In the genomic region with DNA sequence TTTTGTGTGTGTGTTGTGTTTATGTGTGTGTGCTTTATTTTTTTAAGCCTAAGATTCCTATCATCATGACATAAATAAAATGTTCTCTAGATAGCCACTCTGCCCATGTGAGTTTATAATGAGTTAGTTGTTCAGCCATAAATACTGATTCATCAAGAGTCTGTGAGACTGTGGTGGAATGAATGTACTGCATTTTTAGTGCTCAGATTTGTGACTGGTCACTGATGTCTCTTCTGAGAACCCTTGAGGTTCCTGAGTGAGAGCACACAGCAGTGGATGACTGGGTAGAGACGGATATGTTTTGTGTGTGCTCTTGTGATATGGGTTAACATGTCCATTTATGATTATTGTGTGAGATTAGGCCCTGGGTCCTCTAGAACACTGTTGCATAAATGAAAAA, we compare ENCODE assay signal across 18 cellular contexts. TPM values are rescaled to one million over a fixed set of nuclear protein-coding genes. Genes with fewer than 3 reads are reported as not detected.
A peak's percentile ranks its signal among the peaks of the same experiment; 100 is the strongest.
DNase-seq lines count a peak whose midpoint lies in the region; ATAC-seq and TF ChIP-seq lines count a peak whose summit lies in the region.
"Had no signal": no experiment of that assay in that cellular context is flagged by ENCODE, and none has a peak within 500 bp of the region (broad histone marks: within the 10 kb centered on the region; RNA-seq: fewer than 3 reads in every experiment).

No MANE protein-coding gene starts in this region.

- H3K4me1 Mint-ChIP-seq in CD8-positive, alpha-beta memory T cell: peaks cover 21 to 44% (median 29%) of the 10 kb centered on the region in 3 donors
- no peaks in the 10 kb centered on the region for H3K4me1 Mint-ChIP-seq in H9

- H3T11ph ChIP-seq in H9 (ENCODE audit: low read length): no peak overlapping the region

- no peak overlapping the region for H3K4me2 ChIP-seq in H9 (ENCODE audit: insufficient read depth, insufficient read length, low read length)
- H3K4me2 ChIP-seq in osteoblast (ENCODE audit: insufficient read depth, low read length): no peak overlapping the region

- peaks cover 5% of the 10 kb centered on the region for H3K79me1 ChIP-seq in H9 (ENCODE audit: insufficient read depth, low read depth, low read length, poor library complexity, severe bottlenecking)

- H3K4ac ChIP-seq in H9 (ENCODE audit: low read depth, low read length): no peak overlapping the region

- no peak overlapping the region for H2BK20ac ChIP-seq in H9 (ENCODE audit: low read depth, low read length, poor library complexity, severe bottlenecking)

- CTCF ChIA-PET in CD8-positive, alpha-beta memory T cell (lab: Charles Lee): no interaction called here

- no peak overlapping the region for H3K56ac ChIP-seq in H9 (ENCODE audit: insufficient read length, low read depth, low read length)

- WGBS in H9 (ENCODE audit: extremely low coverage, insufficient read length, low lambda C conversion rate): no CpG with 5 or more reads among the region's 1 CpG

- H2BK12ac ChIP-seq in H9 (ENCODE audit: insufficient read length, low read depth, low read length): no peak overlapping the region

- no peak overlapping the region for H4K8ac ChIP-seq in H9 (replicated peaks; ENCODE audit: insufficient read length, low read depth, low read length)

- peak overlapping the region in 5 of 8 donors; percentile 17 to 72 (median 64) for H3K27ac Mint-ChIP-seq in CD8-positive, alpha-beta memory T cell
- peak overlapping the region in 2 of 3 experiments; percentile 24 to 41; a peak in 2 of 7 replicates for H3K27ac Mint-ChIP-seq in H9

- H3K27me3 ChIP-seq in CD8-positive, alpha-beta memory T cell (ENCODE audit: insufficient read depth, low read length, poor library complexity, severe bottlenecking): no peaks in the 10 kb centered on the region
- H3K27me3 ChIP-seq in H9 (ENCODE audit: insufficient read depth, low read length) (no peaks in the 10 kb centered on the region), osteoblast (ENCODE audit: insufficient read depth, low read length) (no peaks in the 10 kb centered on the region)
- H3K27me3 ChIP-seq: cardiac muscle cell, gastrocnemius medialis, MG63, testis had no signal

- H3K36me3 Mint-ChIP-seq in CD8-positive, alpha-beta memory T cell: peaks cover 0 to 91% (median 28%) of the 10 kb centered on the region in 3 donors
- H3K36me3 Mint-ChIP-seq in H9 (ENCODE audit: insufficient read depth in 1 of 3, low read depth in 3 of 3): peaks cover 51 to 92% (median 91%) of the 10 kb centered on the region in 3 experiments

- H2AFZ ChIP-seq in H9 (ENCODE audit: low read length) (no peak overlapping the region), osteoblast (ENCODE audit: low read length) (no peak overlapping the region)

- H4K5ac ChIP-seq in H9 (ENCODE audit: insufficient read length, low read depth, low read length): no peak overlapping the region

- H3K36me3 ChIP-seq in CD8-positive, alpha-beta memory T cell (ENCODE audit: insufficient read depth, low read length): peaks cover 60% of the 10 kb centered on the region
- H3K36me3 ChIP-seq in osteoblast (ENCODE audit: insufficient read depth, low read length): peaks cover 94% of the 10 kb centered on the region

- H3K27ac ChIP-seq in CD8-positive, alpha-beta memory T cell (ENCODE audit: low read depth, low read length): no peak overlapping the region
- H3K27ac ChIP-seq in H9 (ENCODE audit: insufficient read length, low read depth, low read length): no peak overlapping the region
- H3K27ac ChIP-seq in cingulate gyrus (ENCODE audit: low read depth, low read length): peak overlapping the region; percentile 2
- H3K27ac ChIP-seq in osteoblast (ENCODE audit: low read depth, low read length): peak overlapping the region; percentile 30
- H3K27ac ChIP-seq: C4-2B, gastrocnemius medialis, testis had no signal

- no peak overlapping the region for H3K9ac ChIP-seq in H9 (ENCODE audit: extremely low read depth, insufficient read length, low read length)

- H4K20me1 ChIP-seq in H9 (ENCODE audit: control insufficient read depth, insufficient read depth, insufficient read length) (peaks cover 3% of the 10 kb centered on the region), osteoblast (ENCODE audit: insufficient read depth, low read length) (peaks cover 2% of the 10 kb centered on the region)

- H3K23me2 ChIP-seq in H9 (ENCODE audit: insufficient read length, low read depth, low read length, poor library complexity, severe bottlenecking): no peaks in the 10 kb centered on the region

- no peaks in the 10 kb centered on the region for H3K4me1 ChIP-seq in CD8-positive, alpha-beta memory T cell (ENCODE audit: insufficient read depth, low read length)
- H3K4me1 ChIP-seq in H9 (ENCODE audit: insufficient read depth, low read length) (no peaks in the 10 kb centered on the region), osteoblast (ENCODE audit: insufficient read depth, low read length) (no peaks in the 10 kb centered on the region)
- H3K4me1 ChIP-seq: gastrocnemius medialis, testis had no signal

- no peak overlapping the region for H3K4me3 ChIP-seq in CD8-positive, alpha-beta memory T cell (ENCODE audit: low read length)
- H3K4me3 ChIP-seq in osteoblast (ENCODE audit: insufficient read depth, low read length): no peak overlapping the region
- H3K4me3 ChIP-seq: cardiac muscle cell, gastrocnemius medialis, lung, MG63, testis had no signal

- no peak overlapping the region for H2BK5ac ChIP-seq in H9 (ENCODE audit: insufficient read length, low read length)

- H3K79me2 ChIP-seq in H9 (ENCODE audit: insufficient read depth, low read length) (no peaks in the 10 kb centered on the region), osteoblast (ENCODE audit: insufficient read depth, low read length) (peaks cover 65% of the 10 kb centered on the region)

- no peak for DNase-seq in CD8-positive, alpha-beta memory T cell
- DNase-seq in H9: no peak
- DNase-seq in osteoblast (ENCODE audit: insufficient read length, low spot score, missing footprints): no peak
- no peak for DNase-seq in cerebellar nuclear complex (lab: John Stamatoyannopoulos, UW)
- no peak for DNase-seq in DMS114 treated with DMSO at 0.1 percent for 48 hours (lab: John Stamatoyannopoulos, UW; ENCODE audit: unreplicated experiment)
- DNase-seq: gastrocnemius medialis; H7; MG63; naive thymus-derived CD8-positive, alpha-beta T cell; NCI-H2029; PC-3; testis had no signal

- no peak overlapping the region for H3K14ac ChIP-seq in H9 (ENCODE audit: insufficient read depth, low read length)

- H3K4me3 Mint-ChIP-seq in CD8-positive, alpha-beta memory T cell: no peak overlapping the region
- H3K4me3 Mint-ChIP-seq in H9: no peak overlapping the region
- H3K4me3 Mint-ChIP-seq: activated naive CD4-positive, alpha-beta T cell treated with anti-CD3 and anti-CD28 coated beads, Interleukin-2, amount 50 U/mL, for 24 hours; naive thymus-derived CD8-positive, alpha-beta T cell had no signal

- POLR2A ChIA-PET in CD8-positive, alpha-beta memory T cell (lab: Charles Lee): no interaction called here

- TF ChIP-seq CTCF in H9 (conservative IDR thresholded peaks at IDR 0.05): no peak
- no peak for TF ChIP-seq CTCF in osteoblast (IDR thresholded peaks at IDR 0.05; ENCODE audit: extremely low read depth, low read depth, low read length)

- no peak overlapping the region for H2BK120ac ChIP-seq in H9 (ENCODE audit: low read depth, low read length, poor library complexity, severe bottlenecking)

- no peak for ATAC-seq in HG02870 (IDR thresholded peaks at IDR 0.05; ENCODE audit: unreplicated experiment)
- ATAC-seq: gastrocnemius medialis; naive thymus-derived CD8-positive, alpha-beta T cell; PC-3 had no signal

- no peaks in the 10 kb centered on the region for H3K9me3 ChIP-seq in CD8-positive, alpha-beta memory T cell (ENCODE audit: low read length)
- no peaks in the 10 kb centered on the region for H3K9me3 ChIP-seq in H9 (ENCODE audit: control insufficient read depth, low read depth, low read length)
- no peaks in the 10 kb centered on the region for H3K9me3 ChIP-seq in osteoblast (ENCODE audit: low read depth, low read length)
- H3K9me3 ChIP-seq: gastrocnemius medialis, MG63, testis had no signal

- H2BK15ac ChIP-seq in H9 (ENCODE audit: low read depth, low read length): no peak overlapping the region

- no peak overlapping the region for H3K23ac ChIP-seq in H9 (ENCODE audit: insufficient read length, low read depth, low read length)

- no peaks in the 10 kb centered on the region for H3K27me3 Mint-ChIP-seq in CD8-positive, alpha-beta memory T cell
- no peaks in the 10 kb centered on the region for H3K27me3 Mint-ChIP-seq in H9 (ENCODE audit: low read depth)
- H3K27me3 Mint-ChIP-seq: activated naive CD4-positive, alpha-beta T cell treated with anti-CD3 and anti-CD28 coated beads, Interleukin-2, amount 50 U/mL, for 24 hours; naive thymus-derived CD8-positive, alpha-beta T cell had no signal

- H3K9me3 Mint-ChIP-seq in CD8-positive, alpha-beta memory T cell: no peaks in the 10 kb centered on the region
- no peaks in the 10 kb centered on the region for H3K9me3 Mint-ChIP-seq in H9
- H3K9me3 Mint-ChIP-seq: activated naive CD4-positive, alpha-beta T cell treated with anti-CD3 and anti-CD28 coated beads, Interleukin-2, amount 50 U/mL, for 24 hours; naive thymus-derived CD8-positive, alpha-beta T cell had no signal

- no peak overlapping the region for H3K18ac ChIP-seq in H9 (ENCODE audit: insufficient read length, low read depth, low read length)

- no peak overlapping the region for H2AK5ac ChIP-seq in H9 (ENCODE audit: insufficient read length, low read length)

- H4K91ac ChIP-seq in H9 (ENCODE audit: insufficient read length, low read depth, low read length): no peak overlapping the region

RNA-seq across cellular contexts. Expression of a gene that starts 51.2 kb away (rescaled TPM):
- total RNA-seq in CD8-positive, alpha-beta memory T cell: 10 to 100 TPM; 89.8 to 97.2 TPM
- 40.0 TPM for polyA plus RNA-seq in CD8-positive, alpha-beta memory T cell
- total RNA-seq in H9 (2021) (185 and 207 TPM in 2 replicates), osteoblast (103 and 106 TPM in 2 replicates)

Comparison
In these comparisons a context has a peak if more than half of its experiments do, and no peak if none do; other contexts are left out.
1. H3K27ac ChIP-seq: peak in cingulate gyrus (single experiment) and osteoblast (single experiment); none in CD8-positive, alpha-beta memory T cell (single experiment) and H9 (single experiment).